8 cellular contexts compared by ENCODE assay signal in the genomic region with DNA sequence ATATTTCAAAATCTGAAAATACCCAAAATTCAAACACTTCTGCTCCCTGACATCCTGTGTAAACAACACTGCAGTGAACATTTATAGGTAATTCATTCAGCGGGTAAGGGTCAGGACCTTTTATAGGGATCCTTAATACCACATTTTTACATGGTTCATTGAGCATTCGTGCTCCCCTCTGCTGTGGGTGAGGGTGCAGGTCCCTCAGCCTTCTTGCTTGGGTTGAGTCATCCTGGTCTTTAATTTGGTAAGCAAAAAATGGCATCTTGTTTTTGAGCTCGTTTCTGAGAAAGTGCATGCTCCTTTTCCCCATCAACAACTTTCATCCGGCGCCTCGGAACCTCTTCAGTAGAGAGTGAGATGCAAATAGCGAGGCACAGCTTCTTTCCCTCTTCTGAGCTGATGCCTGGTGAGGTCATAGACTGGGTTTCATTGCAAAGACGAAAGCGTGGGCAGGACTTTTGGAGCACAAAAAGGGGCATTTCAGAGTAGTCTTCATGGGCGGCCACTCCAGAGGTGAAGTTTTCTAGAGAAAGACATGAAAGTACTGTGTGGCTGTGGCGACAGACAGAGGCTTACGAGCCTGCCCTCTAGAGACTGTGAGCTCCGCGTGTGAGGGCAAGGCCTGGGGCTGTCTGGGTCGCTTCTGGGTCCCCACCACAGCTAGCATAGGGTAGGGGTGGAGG. TPM values are rescaled to one million over a fixed set of nuclear protein-coding genes. Genes with fewer than 3 reads are reported as not detected.
DNase-seq lines count a peak whose midpoint lies in the region; ATAC-seq and TF ChIP-seq lines count a peak whose summit lies in the region.

No MANE protein-coding gene starts in this region.

- H3K4me1 ChIP-seq in naive thymus-derived CD4-positive, alpha-beta T cell (ENCODE audit: control insufficient read depth in 2 of 2, insufficient read depth in 2 of 2, low read length in 2 of 2): peaks cover 48 to 96% of the 10 kb centered on the region in 2 donors
- H3K4me1 ChIP-seq in upper lobe of right lung: peaks cover 31% of the 10 kb centered on the region

- DNase-seq in activated CD8-positive, alpha-beta memory T cell treated with anti-CD3 and anti-CD28 coated beads for 24 hours: peak; percentile 88
- peak; percentile 37 to 90 (median 83) for DNase-seq in naive thymus-derived CD4-positive, alpha-beta T cell
- no peak for DNase-seq in upper lobe of right lung
- DNase-seq in NCI-H510A (lab: John Stamatoyannopoulos, UW): no peak
- no peak for DNase-seq in Right ventricle myocardium inferior (ENCODE audit: missing footprints)
- DNase-seq in HuH-7.5 (ENCODE audit: low spot score): no peak

- H3K4me1 Mint-ChIP-seq in naive thymus-derived CD4-positive, alpha-beta T cell: peaks cover 54 to 90% (median 82%) of the 10 kb centered on the region in 7 donors

- POLR2A ChIA-PET in naive thymus-derived CD4-positive, alpha-beta T cell (lab: Charles Lee): interaction anchor here (0.6 to 16.1 kb wide), 17 partner anchors 8 to 473 kb away, joined by 3 to 386 read pairs (median 5); partner anchors contain the start of genes SAE1 and ZC3H4

- H3K36me3 Mint-ChIP-seq in naive thymus-derived CD4-positive, alpha-beta T cell: peaks cover 0 to 43% (median 14%) of the 10 kb centered on the region in 5 donors

- peak; percentile 80 for ATAC-seq in GM18873 (IDR thresholded peaks at IDR 0.05; ENCODE audit: low FRiP score, unreplicated experiment)
- peak; percentile 73 for ATAC-seq in HG03060 (IDR thresholded peaks at IDR 0.05; ENCODE audit: low read depth, unreplicated experiment)
- peak; percentile 94 for ATAC-seq in naive thymus-derived CD4-positive, alpha-beta T cell
- peak; percentile 11 for ATAC-seq in upper lobe of right lung
- ATAC-seq in Right ventricle myocardium inferior: no peak

- CTCF ChIA-PET in naive thymus-derived CD4-positive, alpha-beta T cell (lab: Charles Lee): interaction anchor here (1.0 to 3.4 kb wide), 16 partner anchors 9 to 73 kb away, joined by 3 to 54 read pairs (median 6); partner anchors contain the start of genes SAE1 and ZC3H4

- H3K27me3 ChIP-seq in naive thymus-derived CD4-positive, alpha-beta T cell (ENCODE audit: control insufficient read depth in 2 of 2, insufficient read depth in 2 of 2, low read length in 2 of 2): no peaks in the 10 kb centered on the region
- H3K27me3 ChIP-seq in upper lobe of right lung: no peaks in the 10 kb centered on the region

- H3K9me3 Mint-ChIP-seq in naive thymus-derived CD4-positive, alpha-beta T cell: no peaks in the 10 kb centered on the region

- intact Hi-C loops in naive thymus-derived CD4-positive, alpha-beta T cell (cut with micrococcal nuclease): loop anchor here (1.0 to 2.0 kb wide), 7 partner anchors 10 to 60 kb away; no protein-coding TSS in a partner anchor
- intact Hi-C loops in upper lobe of right lung (cut with DNase I): no loop called here
- intact Hi-C loops in Right ventricle myocardium inferior (cut with DNase I): no loop called here

- H3K36me3 ChIP-seq in naive thymus-derived CD4-positive, alpha-beta T cell (ENCODE audit: control insufficient read depth in 2 of 3, insufficient read depth in 3 of 3, low read length in 3 of 3): no peaks in the 10 kb centered on the region
- peaks cover 7% of the 10 kb centered on the region for H3K36me3 ChIP-seq in upper lobe of right lung

- H3K27me3 Mint-ChIP-seq in naive thymus-derived CD4-positive, alpha-beta T cell: no peaks in the 10 kb centered on the region

- peak overlapping the region; percentile 12 for H3K4me3 ChIP-seq in naive thymus-derived CD4-positive, alpha-beta T cell (ENCODE audit: low read length)
- H3K4me3 ChIP-seq in upper lobe of right lung: no peak overlapping the region

- no peaks in the 10 kb centered on the region for H3K9me3 ChIP-seq in naive thymus-derived CD4-positive, alpha-beta T cell (ENCODE audit: control insufficient read depth in 2 of 3, low read length in 3 of 3)
- H3K9me3 ChIP-seq in upper lobe of right lung: no peaks in the 10 kb centered on the region

- H3K27ac ChIP-seq in naive thymus-derived CD4-positive, alpha-beta T cell (ENCODE audit: low read depth, low read length): peak overlapping the region; percentile 77
- peak overlapping the region; percentile 31 for H3K27ac ChIP-seq in upper lobe of right lung

- no peak for TF ChIP-seq CTCF in upper lobe of right lung (IDR thresholded peaks at IDR 0.05)

- peak overlapping the region; percentile 93 to 98 (median 96) for H3K27ac Mint-ChIP-seq in naive thymus-derived CD4-positive, alpha-beta T cell

- peak overlapping the region; percentile 73 to 87 (median 77) for H3K4me3 Mint-ChIP-seq in naive thymus-derived CD4-positive, alpha-beta T cell

RNA-seq across cellular contexts. Expression of gene BBC3, which starts 44.5 kb away (rescaled TPM):
- total RNA-seq in naive thymus-derived CD4-positive, alpha-beta T cell: 10 to 100 TPM; 13.7 to 42.0 (median 22.5) TPM
- 10 to 100 TPM in 1 of 2 donors, 1 to 10 TPM in 1; 8.5 to 13.8 TPM for polyA plus RNA-seq in naive thymus-derived CD4-positive, alpha-beta T cell
- total RNA-seq in upper lobe of right lung (20.1 TPM), Right ventricle myocardium inferior (5.0 TPM)

RNA-seq across cellular contexts. Expression of gene SAE1, which starts 55.8 kb away (rescaled TPM):
- 100 to 1,000 TPM in 1 of 5 experiments, 10 to 100 TPM in 4; 34.3 to 115 (median 46.4) TPM for total RNA-seq in naive thymus-derived CD4-positive, alpha-beta T cell
- 100 to 1,000 TPM; 145 to 181 TPM for polyA plus RNA-seq in naive thymus-derived CD4-positive, alpha-beta T cell
- total RNA-seq in upper lobe of right lung (57.6 TPM), Right ventricle myocardium inferior (45.1 TPM)

Comparison
In these comparisons a context has a peak if more than half of its experiments do, and no peak if none do; other contexts are left out.
1. DNase-seq: peak in activated CD8-positive, alpha-beta memory T cell treated with anti-CD3 and anti-CD28 coated beads for 24 hours (single experiment) and naive thymus-derived CD4-positive, alpha-beta T cell (9 of 9); none in upper lobe of right lung (single experiment), NCI-H510A (single experiment), Right ventricle myocardium inferior (single experiment) and HuH-7.5 (single experiment).
2. intact Hi-C loops: an anchor here in naive thymus-derived CD4-positive, alpha-beta T cell (1.0 to 2.0 kb wide); none called in upper lobe of right lung and Right ventricle myocardium inferior.